In the genomic region with DNA sequence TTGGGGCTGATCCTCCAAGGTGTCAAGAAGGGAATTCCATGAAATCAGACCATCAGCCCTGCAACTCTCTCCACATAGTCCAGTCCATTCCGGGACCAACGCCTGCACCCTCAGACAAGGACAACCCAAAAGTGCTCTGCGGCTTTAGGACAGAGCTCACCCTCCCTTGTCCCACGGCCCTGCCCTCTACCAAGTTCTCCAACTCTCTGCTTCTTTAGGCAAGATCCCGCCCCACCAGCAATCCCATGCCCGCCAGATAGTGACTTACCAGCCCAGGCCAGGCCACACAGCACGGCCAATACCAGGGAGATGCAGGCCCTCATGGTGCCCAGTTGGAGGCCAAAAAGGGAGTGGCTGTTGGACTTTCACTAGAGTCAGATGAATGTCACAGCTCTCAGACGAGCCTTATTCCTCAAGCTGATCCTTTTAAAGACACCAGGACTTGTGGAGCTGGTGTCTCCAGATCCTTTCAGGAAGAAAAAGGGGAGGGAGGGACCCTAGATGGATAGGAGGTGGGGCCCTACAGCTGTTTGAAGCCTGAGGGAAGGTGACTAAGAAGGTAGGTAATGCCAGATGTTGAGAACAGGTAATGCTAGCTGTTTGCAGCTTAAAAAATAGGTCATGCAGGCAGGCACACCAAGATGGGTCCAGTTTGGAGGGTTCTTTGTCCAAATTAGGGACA, we compare ENCODE assay signal across 24 cellular contexts. TPM values are rescaled to one million over a fixed set of nuclear protein-coding genes. Genes with fewer than 3 reads are reported as not detected.
A peak's percentile ranks its signal among the peaks of the same experiment; 100 is the strongest.
DNase-seq lines count a peak whose midpoint lies in the region; ATAC-seq and TF ChIP-seq lines count a peak whose summit lies in the region.
"Had no signal": no experiment of that assay in that cellular context is flagged by ENCODE, and none has a peak within 500 bp of the region (broad histone marks: within the 10 kb centered on the region; RNA-seq: fewer than 3 reads in every experiment).

Gene ENDOU, minus strand, starts transcription at position 400 of the 682 bp plus-strand sequence. Its CDS starts 77 bp downstream, at position 323.

- no peak within 1 kb of the TSS for H3K27ac ChIP-seq in Peyer's patch
- peak within 1 kb of the TSS; percentile 68 to 81 (median 74) for H3K27ac ChIP-seq in esophagus squamous epithelium
- H3K27ac ChIP-seq: breast epithelium, neutrophil, testis had no signal

- TF ChIP-seq POLR2A in Peyer's patch (IDR thresholded peaks at IDR 0.05) = no peak
- TF ChIP-seq POLR2A in esophagus squamous epithelium (IDR thresholded peaks at IDR 0.05) = no peak

- WGBS in esophagus squamous epithelium, 2 donors = 78% methylated on average over 2 to 3 of the region's 8 CpGs

- ATAC-seq in HG03521 (IDR thresholded peaks at IDR 0.05; ENCODE audit: unreplicated experiment) (no peak), GM18873 (IDR thresholded peaks at IDR 0.05; ENCODE audit: low FRiP score, unreplicated experiment) (no peak)

- TF ChIP-seq CTCF in HFFc6 (IDR thresholded peaks at IDR 0.05) (no peak), Peyer's patch (IDR thresholded peaks at IDR 0.05) (no peak), esophagus squamous epithelium (IDR thresholded peaks at IDR 0.05) (no peak)

- H3K27me3 ChIP-seq in Peyer's patch = no peaks in the 10 kb centered on the region
- H3K27me3 ChIP-seq in esophagus squamous epithelium = no peaks in the 10 kb centered on the region
- H3K27me3 ChIP-seq in skeletal muscle satellite cell (ENCODE audit: control insufficient read depth, insufficient read depth, low read length) = no peaks in the 10 kb centered on the region
- H3K27me3 ChIP-seq: breast epithelium, neutrophil, right atrium auricular region, testis had no signal

- H3K4me1 ChIP-seq in Peyer's patch = no peaks in the 10 kb centered on the region
- H3K4me1 ChIP-seq in esophagus squamous epithelium = peaks cover 6 to 92% (median 22%) of the 10 kb centered on the region in 3 donors
- H3K4me1 ChIP-seq in skeletal muscle satellite cell (ENCODE audit: control insufficient read depth, insufficient read depth, low read length) = peaks cover 27% of the 10 kb centered on the region
- H3K4me1 ChIP-seq: breast epithelium had no signal

- H3K9ac ChIP-seq in skeletal muscle satellite cell (ENCODE audit: low read depth, low read length) = no peak within 1 kb of the TSS
- H3K9ac ChIP-seq: SK-N-SH had no signal

- H3K4me2 ChIP-seq in skeletal muscle satellite cell (ENCODE audit: low read length) = peak within 1 kb of the TSS; percentile 34
- H3K4me2 ChIP-seq: SK-N-SH had no signal

- no peak within 1 kb of the TSS for H3K4me3 ChIP-seq in Peyer's patch
- H3K4me3 ChIP-seq in esophagus squamous epithelium = peak within 1 kb of the TSS in 3 of 4 donors; percentile 21 to 40 (median 38)
- H3K4me3 ChIP-seq in skeletal muscle satellite cell (ENCODE audit: low read length) = no peak within 1 kb of the TSS
- H3K4me3 ChIP-seq: breast epithelium, right atrium auricular region, testis had no signal

- no peaks in the 10 kb centered on the region for H3K9me3 Mint-ChIP-seq in HFFc6
- H3K9me3 Mint-ChIP-seq: activated naive CD4-positive, alpha-beta T cell treated with anti-CD3 and anti-CD28 coated beads, Interleukin-2, amount 10 ng/mL, durations not matched to agents 7 days and 5 days; IgD-negative memory B cell had no signal

- H3K27me3 Mint-ChIP-seq in HFFc6 (ENCODE audit: insufficient read depth) = peaks cover 3% of the 10 kb centered on the region
- H3K27me3 Mint-ChIP-seq: IgD-negative memory B cell had no signal

- H3K4me1 Mint-ChIP-seq in HFFc6 (ENCODE audit: low read depth) = peaks cover 58% of the 10 kb centered on the region

- H3K36me3 ChIP-seq in Peyer's patch (peaks cover 0 to 12% (median 0%) of the 10 kb centered on the region in 3 donors), esophagus squamous epithelium (peaks cover 0 to 17% (median 0%) of the 10 kb centered on the region in 3 donors), skeletal muscle satellite cell (ENCODE audit: insufficient read depth, low read length) (no peaks in the 10 kb centered on the region)
- H3K36me3 ChIP-seq: breast epithelium, right atrium auricular region had no signal

- DNase-seq in HFFc6 (no peak), Peyer's patch (peak in 2 of 3 donors; percentile 18 to 22), esophagus squamous epithelium (lab: John Stamatoyannopoulos, UW) (no peak), NOMO-1 (lab: John Stamatoyannopoulos, UW; ENCODE audit: unreplicated experiment in 2 of 2) (no peak)
- DNase-seq: activated naive CD4-positive, alpha-beta T cell treated with anti-CD3 and anti-CD28 coated beads, Interleukin-2, amount 10 ng/mL, durations not matched to agents 7 days and 5 days; C1 segment of cervical spinal cord; effector CD4-positive, alpha-beta T cell; hippocampal formation; kidney; midbrain; NCI-H2081; NCI-H524; OCI-M1; SK-N-SH; stimulated activated CD4-positive, alpha-beta T cell treated with anti-CD3 and anti-CD28 coated beads, Interleukin-1b, Interleukin-23, amount 100 ng/mL, for 48 hours; testis had no signal

- H3K9me3 ChIP-seq in Peyer's patch = no peaks in the 10 kb centered on the region
- no peaks in the 10 kb centered on the region for H3K9me3 ChIP-seq in esophagus squamous epithelium
- H3K9me3 ChIP-seq in skeletal muscle satellite cell (replicated peaks; ENCODE audit: low read length) = no peaks in the 10 kb centered on the region
- H3K9me3 ChIP-seq: breast epithelium, neutrophil, right atrium auricular region, SK-N-SH, testis had no signal

- peak within 1 kb of the TSS; percentile 85 for H3K27ac Mint-ChIP-seq in HFFc6
- H3K27ac Mint-ChIP-seq: activated naive CD4-positive, alpha-beta T cell treated with anti-CD3 and anti-CD28 coated beads, Interleukin-2, amount 10 ng/mL, durations not matched to agents 7 days and 5 days; IgD-negative memory B cell had no signal

- intact Hi-C loops in esophagus squamous epithelium (cut with DNase I) = loop anchor here (10.0 kb wide), 1 partner anchor 230 kb away; no protein-coding TSS in a partner anchor

- no peaks in the 10 kb centered on the region for H3K36me3 Mint-ChIP-seq in HFFc6 (ENCODE audit: low read depth)

- H3K4me3 Mint-ChIP-seq in HFFc6 = no peak within 1 kb of the TSS; the same call in 1 of the 2 replicates
- H3K4me3 Mint-ChIP-seq: activated naive CD4-positive, alpha-beta T cell treated with anti-CD3 and anti-CD28 coated beads, Interleukin-2, amount 10 ng/mL, durations not matched to agents 7 days and 5 days had no signal

RNA-seq across cellular contexts. Expression of gene ENDOU, which starts in this region (rescaled TPM):
- under 1 TPM in 1 of 6 experiments, not detected in 5; 0.11 TPM for total RNA-seq in HFFc6 (2021; fragmentation: NEBNext Ultra II Directional; extraction: Animal tissue kit (Norgen Biotek cat#: 25700))
- total RNA-seq in Peyer's patch (not detected), esophagus squamous epithelium (100 to 1,000 TPM in 1 of 4 donors, 10 to 100 TPM in 3; 39.8 to 112 (median 46.3) TPM)
- total RNA-seq in skeletal muscle satellite cell (2012; rRNA removed) = 0.22 and 0.25 TPM in 2 replicates
- total RNA-seq: H1 had no signal

Comparison
In these comparisons a context has a peak if more than half of its experiments do, and no peak if none do; other contexts are left out.
1. RNA of gene ENDOU (total RNA-seq): 39.8 to 112 TPM in esophagus squamous epithelium; 0.11 TPM in HFFc6 and not detected in Peyer's patch; every median in the first group is over 10 times any median in the second.
2. Peak in DNase-seq in Peyer's patch; RNA of the gene not detected or under 1 TPM.
3. H3K27ac ChIP-seq: peak in esophagus squamous epithelium (4 of 4); none in Peyer's patch (0 of 4).
4. H3K4me3 ChIP-seq: peak in esophagus squamous epithelium (3 of 4); none in Peyer's patch (0 of 4) and skeletal muscle satellite cell (single experiment).